ENCODE assay signal across 13 cellular contexts in genomic region chr6:145241039-145241438, GRCh38.
DNase-seq lines count a peak whose midpoint lies in the region; ATAC-seq and TF ChIP-seq lines count a peak whose summit lies in the region.
"Had no signal": no experiment of that assay in that cellular context is flagged by ENCODE, and none has a peak within 500 bp of the region (broad histone marks: within the 10 kb centered on the region; RNA-seq: fewer than 3 reads in every experiment).

No MANE protein-coding gene starts in this region.

- CTCF ChIA-PET in BJ (lab: Yijun Ruan, JAX), result interaction anchor here (0.6 kb wide), 1 partner anchor 74 kb away, joined by 3 read pairs; no protein-coding TSS in a partner anchor

- DNase-seq in BJ (ENCODE audit: low read depth) (peak; percentile 19), LHCN-M2 (ENCODE audit: low read depth) (peak; percentile 49), cardiac fibroblast (ENCODE audit: low read depth in 2 of 2) (peak; percentile 18 to 74), middle frontal gyrus (ENCODE audit: extremely low spot score, low spot score) (peak; percentile 48), NCI-H526 treated with DMSO at 0.1 percent for 48 hours (lab: John Stamatoyannopoulos, UW) (no peak), NK-92 (lab: John Stamatoyannopoulos, UW; ENCODE audit: unreplicated experiment) (no peak), ecto neural progenitor cell (ENCODE audit: low spot score) (no peak)
- DNase-seq in activated T-cell treated with anti-CD3 and anti-CD28 coated beads, Interleukin-2, amount 50 U/mL, for 4 hours, result no peak
- DNase-seq: islet precursor cell, NCI-H146, NCI-H446 treated with DMSO at 0.1 percent for 48 hours, trophoblast cell had no signal

- no peaks in the 10 kb centered on the region for H3K36me3 ChIP-seq in BJ (ENCODE audit: control insufficient read depth, insufficient read depth, low read length)

- TF ChIP-seq CTCF in BJ (IDR thresholded peaks at IDR 0.05; ENCODE audit: insufficient read depth, low read depth, low read length) (no peak), cardiac fibroblast (IDR thresholded peaks at IDR 0.05; ENCODE audit: low read depth, low read length) (no peak)

- H3K4me1 Mint-ChIP-seq in activated T-cell treated with anti-CD3 and anti-CD28 coated beads, Interleukin-2, amount 50 U/mL, for 4 hours (ENCODE audit: low read depth), result no peaks in the 10 kb centered on the region

- no peaks in the 10 kb centered on the region for H3K9me3 Mint-ChIP-seq in activated T-cell treated with anti-CD3 and anti-CD28 coated beads, Interleukin-2, amount 50 U/mL, for 4 hours
- H3K9me3 Mint-ChIP-seq: T-helper 1 cell treated with Interleukin-12 subunit alpha and Interleukin-12 subunit beta and Interleukin-4 antibody, amounts not matched to agents 30 μg/mL and 1 μg/mL, for 36 hours had no signal

- ATAC-seq in activated T-cell treated with anti-CD3 and anti-CD28 coated beads, Interleukin-2, amount 50 U/mL, for 4 hours, result no peak

- H3K4me3 Mint-ChIP-seq in activated T-cell treated with anti-CD3 and anti-CD28 coated beads, Interleukin-2, amount 50 U/mL, for 4 hours, result no peak overlapping the region
- H3K4me3 Mint-ChIP-seq: T-helper 1 cell treated with Interleukin-12 subunit alpha and Interleukin-12 subunit beta and Interleukin-4 antibody, amounts not matched to agents 30 μg/mL and 1 μg/mL, for 36 hours had no signal

- peaks cover 7% of the 10 kb centered on the region for H3K27me3 Mint-ChIP-seq in activated T-cell treated with anti-CD3 and anti-CD28 coated beads, Interleukin-2, amount 50 U/mL, for 4 hours (ENCODE audit: low read depth)

- H3K27me3 ChIP-seq in BJ (ENCODE audit: control insufficient read depth, insufficient read depth, low read length), result no peaks in the 10 kb centered on the region

- no peak overlapping the region for H3K4me3 ChIP-seq in BJ (ENCODE audit: low read depth, low read length)
- H3K4me3 ChIP-seq in cardiac fibroblast (replicated peaks in 1 of 2; ENCODE audit: low read depth in 2 of 2, low read length in 2 of 2), result no peak overlapping the region

- H3K36me3 Mint-ChIP-seq in activated T-cell treated with anti-CD3 and anti-CD28 coated beads, Interleukin-2, amount 50 U/mL, for 4 hours (ENCODE audit: insufficient read depth), result no peaks in the 10 kb centered on the region

- POLR2A ChIA-PET in BJ (lab: Charles Lee), result no interaction called here

Comparison
In these comparisons a context has a peak if more than half of its experiments do, and no peak if none do; other contexts are left out.
1. DNase-seq: peak in BJ (single experiment), LHCN-M2 (single experiment), cardiac fibroblast (2 of 2) and middle frontal gyrus (single experiment); none in NCI-H526 treated with DMSO at 0.1 percent for 48 hours (single experiment), activated T-cell treated with anti-CD3 and anti-CD28 coated beads, Interleukin-2, amount 50 U/mL, for 4 hours (single experiment), NK-92 (single experiment) and ecto neural progenitor cell (single experiment).